Comparison of ENCODE assay signal across 19 cellular contexts in genomic region chr1:155410931-155411330, GRCh38.
DNase-seq lines count a peak whose midpoint lies in the region; ATAC-seq, FAIRE-seq and TF ChIP-seq lines count a peak whose summit lies in the region.
"Had no signal": no experiment of that assay in that cellular context is flagged by ENCODE, and none has a peak within 500 bp of the region (broad histone marks: within the 10 kb centered on the region; RNA-seq: fewer than 3 reads in every experiment).

No MANE protein-coding gene starts in this region.

- peaks cover 75% of the 10 kb centered on the region for H3K36me3 Mint-ChIP-seq in activated T-cell treated with anti-CD3 and anti-CD28 coated beads, Interleukin-2, amount 50 U/mL, for 24 hours (ENCODE audit: low read depth)
- H3K36me3 Mint-ChIP-seq in activated T-helper 1 cell treated with anti-CD3 and anti-CD28 coated beads, Interleukin-12 subunit alpha, Interleukin-12 subunit beta, Interleukin-2, Interleukin-4 antibody, amounts not matched to agents 30 ng/mL and 10 ng/mL and 1 ng/mL, durations not matched to agents 14 hours and 24 hours and 36 hours (ENCODE audit: low read depth): peaks cover 16% of the 10 kb centered on the region
- peaks cover 30% of the 10 kb centered on the region for H3K36me3 Mint-ChIP-seq in mesothelial cell of epicardium

- no peak for ATAC-seq in GM21390 (IDR thresholded peaks at IDR 0.05; ENCODE audit: unreplicated experiment)
- ATAC-seq: Right ventricle myocardium inferior had no signal

- no peaks in the 10 kb centered on the region for H3K27me3 Mint-ChIP-seq in activated T-cell treated with anti-CD3 and anti-CD28 coated beads, Interleukin-2, amount 50 U/mL, for 24 hours
- H3K27me3 Mint-ChIP-seq in activated T-helper 1 cell treated with anti-CD3 and anti-CD28 coated beads, Interleukin-12 subunit alpha, Interleukin-12 subunit beta, Interleukin-2, Interleukin-4 antibody, amounts not matched to agents 30 ng/mL and 10 ng/mL and 1 ng/mL, durations not matched to agents 14 hours and 24 hours and 36 hours (ENCODE audit: insufficient read depth): no peaks in the 10 kb centered on the region
- no peaks in the 10 kb centered on the region for H3K27me3 Mint-ChIP-seq in mesothelial cell of epicardium (ENCODE audit: low read depth)
- H3K27me3 Mint-ChIP-seq: CD4-positive, CD25-positive, alpha-beta regulatory T cell had no signal

- H3K9me3 Mint-ChIP-seq in activated T-cell treated with anti-CD3 and anti-CD28 coated beads, Interleukin-2, amount 50 U/mL, for 24 hours: no peaks in the 10 kb centered on the region
- no peaks in the 10 kb centered on the region for H3K9me3 Mint-ChIP-seq in activated T-helper 1 cell treated with anti-CD3 and anti-CD28 coated beads, Interleukin-12 subunit alpha, Interleukin-12 subunit beta, Interleukin-2, Interleukin-4 antibody, amounts not matched to agents 30 ng/mL and 10 ng/mL and 1 ng/mL, durations not matched to agents 14 hours and 24 hours and 36 hours
- no peaks in the 10 kb centered on the region for H3K9me3 Mint-ChIP-seq in mesothelial cell of epicardium
- H3K9me3 Mint-ChIP-seq: CD4-positive, CD25-positive, alpha-beta regulatory T cell had no signal

- peak overlapping the region; percentile 63 for H3K27ac Mint-ChIP-seq in activated T-cell treated with anti-CD3 and anti-CD28 coated beads, Interleukin-2, amount 50 U/mL, for 24 hours
- peak overlapping the region; percentile 68 for H3K27ac Mint-ChIP-seq in activated T-helper 1 cell treated with anti-CD3 and anti-CD28 coated beads, Interleukin-12 subunit alpha, Interleukin-12 subunit beta, Interleukin-2, Interleukin-4 antibody, amounts not matched to agents 30 ng/mL and 10 ng/mL and 1 ng/mL, durations not matched to agents 14 hours and 24 hours and 36 hours
- peak overlapping the region; percentile 56 for H3K27ac Mint-ChIP-seq in mesothelial cell of epicardium

- peaks cover 4% of the 10 kb centered on the region for H3K4me1 Mint-ChIP-seq in activated T-cell treated with anti-CD3 and anti-CD28 coated beads, Interleukin-2, amount 50 U/mL, for 24 hours (ENCODE audit: low read depth)
- peaks cover 28% of the 10 kb centered on the region for H3K4me1 Mint-ChIP-seq in activated T-helper 1 cell treated with anti-CD3 and anti-CD28 coated beads, Interleukin-12 subunit alpha, Interleukin-12 subunit beta, Interleukin-2, Interleukin-4 antibody, amounts not matched to agents 30 ng/mL and 10 ng/mL and 1 ng/mL, durations not matched to agents 14 hours and 24 hours and 36 hours (ENCODE audit: low read depth)
- peaks cover 20% of the 10 kb centered on the region for H3K4me1 Mint-ChIP-seq in mesothelial cell of epicardium

- intact Hi-C loops in activated T-helper 1 cell treated with anti-CD3 and anti-CD28 coated beads, Interleukin-12 subunit alpha, Interleukin-12 subunit beta, Interleukin-2, Interleukin-4 antibody, amounts not matched to agents 30 ng/mL and 10 ng/mL and 1 ng/mL, durations not matched to agents 14 hours and 24 hours and 36 hours (cut with micrococcal nuclease): no loop called here

- no peak for TF ChIP-seq CTCF in mesothelial cell of epicardium (IDR thresholded peaks at IDR 0.05; ENCODE audit: unreplicated experiment)

- no peak for DNase-seq in activated T-cell treated with anti-CD3 and anti-CD28 coated beads, Interleukin-2, amount 50 U/mL, for 24 hours
- DNase-seq in activated T-cell treated with anti-CD3 and anti-CD28 coated beads, Interleukin-2, amount 50 U/mL, for 1 hour: no peak
- DNase-seq in GM18507 (ENCODE audit: extremely low spot score, insufficient read length, low read depth) (no peak), mesothelial cell of epicardium (ENCODE audit: low spot score in 2 of 2, unreplicated experiment in 2 of 2) (no peak), cerebellum (ENCODE audit: low spot score) (no peak), Ammon's horn (ENCODE audit: low spot score) (no peak)
- no peak for DNase-seq in activated T-helper 1 cell treated with anti-CD3 and anti-CD28 coated beads, Interleukin-12 subunit alpha, Interleukin-12 subunit beta, Interleukin-2, Interleukin-4 antibody, amounts not matched to agents 30 ng/mL and 10 ng/mL and 1 ng/mL, durations not matched to agents 14 hours and 24 hours and 36 hours (ENCODE audit: low spot score)
- DNase-seq: Caco-2, DND-41, GOT3, HCEC 1CT, NCI-H1417, NCI-H187, NCI-H446, NCI-H526 had no signal

- no peak overlapping the region for H3K4me3 Mint-ChIP-seq in activated T-cell treated with anti-CD3 and anti-CD28 coated beads, Interleukin-2, amount 50 U/mL, for 24 hours
- H3K4me3 Mint-ChIP-seq in activated T-helper 1 cell treated with anti-CD3 and anti-CD28 coated beads, Interleukin-12 subunit alpha, Interleukin-12 subunit beta, Interleukin-2, Interleukin-4 antibody, amounts not matched to agents 30 ng/mL and 10 ng/mL and 1 ng/mL, durations not matched to agents 14 hours and 24 hours and 36 hours: no peak overlapping the region
- no peak overlapping the region for H3K4me3 Mint-ChIP-seq in mesothelial cell of epicardium
- H3K4me3 Mint-ChIP-seq: CD4-positive, CD25-positive, alpha-beta regulatory T cell had no signal

- FAIRE-seq in GM18507 (lab: Jason Lieb, UNC): peak; percentile 75
- FAIRE-seq: A204.1 had no signal
